9 cellular contexts compared by ENCODE assay signal in the genomic region with DNA sequence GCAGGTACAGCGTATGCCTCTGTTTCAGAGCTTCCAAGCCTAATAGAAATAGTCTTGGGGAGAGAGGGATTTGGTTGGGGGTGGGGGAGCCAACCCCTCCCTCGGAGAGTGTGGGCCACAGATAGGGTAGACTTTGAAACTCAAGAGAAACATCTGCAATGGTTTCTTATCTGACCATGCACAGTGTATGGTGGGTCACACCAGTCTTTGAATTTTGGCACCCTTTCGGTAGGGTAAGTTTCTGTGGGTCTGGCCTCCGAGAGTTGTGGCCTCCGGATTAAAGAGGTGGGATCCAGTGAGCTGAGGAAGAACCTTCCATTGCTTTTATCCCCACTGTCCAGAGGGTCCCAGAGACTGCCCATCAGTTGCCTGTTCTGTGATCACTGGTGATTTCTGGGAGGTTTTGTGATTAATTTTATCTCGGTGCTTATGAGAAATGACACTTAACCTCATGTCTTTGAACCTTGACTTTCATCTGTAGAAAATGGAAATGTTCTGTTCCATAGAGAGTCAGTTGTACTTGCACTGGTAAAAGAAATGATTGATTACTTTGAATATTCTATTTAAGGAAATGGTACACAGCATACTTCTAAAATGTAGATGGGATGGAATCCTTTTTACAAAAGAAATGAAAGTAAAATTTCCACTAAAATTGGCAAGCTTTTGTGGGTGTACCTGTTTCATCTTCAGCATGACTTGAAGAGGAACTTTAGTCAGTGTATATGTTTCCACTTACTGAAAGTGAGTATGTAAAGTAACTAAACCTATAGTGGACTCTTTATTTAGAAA.
DNase-seq lines count a peak whose midpoint lies in the region; ATAC-seq and TF ChIP-seq lines count a peak whose summit lies in the region.
"Had no signal": no experiment of that assay in that cellular context is flagged by ENCODE, and none has a peak within 500 bp of the region (broad histone marks: within the 10 kb centered on the region; RNA-seq: fewer than 3 reads in every experiment).

No MANE protein-coding gene starts in this region.

- no peaks in the 10 kb centered on the region for H3K79me2 ChIP-seq in osteoblast (ENCODE audit: insufficient read depth, low read length)

- no peaks in the 10 kb centered on the region for H3K9me3 Mint-ChIP-seq in activated CD4-positive, alpha-beta T cell treated with anti-CD3 and anti-CD28 coated beads, Interleukin-2, amount 10 ng/mL, durations not matched to agents 24 days and 14 days
- no peaks in the 10 kb centered on the region for H3K9me3 Mint-ChIP-seq in T-cell
- peaks cover 3% of the 10 kb centered on the region for H3K9me3 Mint-ChIP-seq in stimulated activated memory B cell treated with anti-CD40 and anti-IgM and Interleukin-4, amounts not matched to agents 10 μg/mL and 1 μg/mL and 100 μg/mL, for 72 hours

- no peaks in the 10 kb centered on the region for H3K9me3 ChIP-seq in osteoblast (ENCODE audit: low read depth, low read length)

- no peak overlapping the region for H3K27ac ChIP-seq in osteoblast (ENCODE audit: low read depth, low read length)

- H3K36me3 ChIP-seq in osteoblast (ENCODE audit: insufficient read depth, low read length): no peaks in the 10 kb centered on the region

- H3K27me3 Mint-ChIP-seq in activated CD4-positive, alpha-beta T cell treated with anti-CD3 and anti-CD28 coated beads, Interleukin-2, amount 10 ng/mL, durations not matched to agents 24 days and 14 days: no peaks in the 10 kb centered on the region
- H3K27me3 Mint-ChIP-seq in T-cell: no peaks in the 10 kb centered on the region
- H3K27me3 Mint-ChIP-seq in stimulated activated memory B cell treated with anti-CD40 and anti-IgM and Interleukin-4, amounts not matched to agents 10 μg/mL and 1 μg/mL and 100 μg/mL, for 72 hours: no peaks in the 10 kb centered on the region

- peak; percentile 65 for ATAC-seq in HG02884 (IDR thresholded peaks at IDR 0.05; ENCODE audit: unreplicated experiment)
- peak in 3 of 4 experiments; percentile 2 to 37 (median 20) for ATAC-seq in T-cell (replicated peaks in 1 of 4)
- peak; percentile 51 for ATAC-seq in stimulated activated memory B cell treated with anti-CD40 and anti-IgM and Interleukin-4, amounts not matched to agents 10 μg/mL and 1 μg/mL and 100 μg/mL, for 72 hours
- ATAC-seq in HG03139 (IDR thresholded peaks at IDR 0.05; ENCODE audit: unreplicated experiment): no peak

- no peak overlapping the region for H3K4me2 ChIP-seq in osteoblast (ENCODE audit: insufficient read depth, low read length)

- no peak overlapping the region for H2AFZ ChIP-seq in osteoblast (ENCODE audit: low read length)

- intact Hi-C loops in activated CD4-positive, alpha-beta T cell treated with anti-CD3 and anti-CD28 coated beads, Interleukin-2, amount 10 ng/mL, durations not matched to agents 24 days and 14 days (cut with micrococcal nuclease): loop anchor here (1.0 to 10.0 kb wide), 8 partner anchors 12 to 994 kb away; partner anchors contain the start of gene FBXW7

- H3K27me3 ChIP-seq in osteoblast (ENCODE audit: insufficient read depth, low read length): no peaks in the 10 kb centered on the region

- peak overlapping the region; percentile 80 for H3K4me3 Mint-ChIP-seq in activated CD4-positive, alpha-beta T cell treated with anti-CD3 and anti-CD28 coated beads, Interleukin-2, amount 10 ng/mL, durations not matched to agents 24 days and 14 days
- H3K4me3 Mint-ChIP-seq in T-cell: peak overlapping the region; percentile 64 to 82 (median 71)
- H3K4me3 Mint-ChIP-seq in stimulated activated memory B cell treated with anti-CD40 and anti-IgM and Interleukin-4, amounts not matched to agents 10 μg/mL and 1 μg/mL and 100 μg/mL, for 72 hours: peak overlapping the region; percentile 65

- no peak for TF ChIP-seq CTCF in osteoblast (IDR thresholded peaks at IDR 0.05; ENCODE audit: extremely low read depth, low read depth, low read length)

- POLR2A ChIA-PET in T-cell (lab: Charles Lee): no interaction called here

- CTCF ChIA-PET in T-cell (lab: Charles Lee): interaction anchor here in 1 of 2 donors (1.7 kb wide), 1 partner anchor 60 kb away, joined by 3 read pairs; no protein-coding TSS in a partner anchor

- peaks cover 72% of the 10 kb centered on the region for H3K4me1 Mint-ChIP-seq in activated CD4-positive, alpha-beta T cell treated with anti-CD3 and anti-CD28 coated beads, Interleukin-2, amount 10 ng/mL, durations not matched to agents 24 days and 14 days
- H3K4me1 Mint-ChIP-seq in T-cell: peaks cover 94 to 99% (median 96%) of the 10 kb centered on the region in 3 donors
- H3K4me1 Mint-ChIP-seq in stimulated activated memory B cell treated with anti-CD40 and anti-IgM and Interleukin-4, amounts not matched to agents 10 μg/mL and 1 μg/mL and 100 μg/mL, for 72 hours: peaks cover 83% of the 10 kb centered on the region

- no peak overlapping the region for H3K4me3 ChIP-seq in osteoblast (ENCODE audit: insufficient read depth, low read length)

- H3K4me1 ChIP-seq in osteoblast (ENCODE audit: insufficient read depth, low read length): no peaks in the 10 kb centered on the region

- peak; percentile 68 for DNase-seq in activated CD4-positive, alpha-beta T cell treated with anti-CD3 and anti-CD28 coated beads, Interleukin-2, amount 10 ng/mL, durations not matched to agents 24 days and 14 days
- DNase-seq in activated CD4-positive, alpha-beta T cell treated with anti-CD3 and anti-CD28 coated beads for 1 hour: no peak
- DNase-seq in T-cell: no peak
- DNase-seq in C1 segment of cervical spinal cord (lab: John Stamatoyannopoulos, UW): no peak
- no peak for DNase-seq in osteoblast (ENCODE audit: insufficient read length, low spot score, missing footprints)
- DNase-seq: HCEC 1CT had no signal

- peak overlapping the region; percentile 95 for H3K27ac Mint-ChIP-seq in activated CD4-positive, alpha-beta T cell treated with anti-CD3 and anti-CD28 coated beads, Interleukin-2, amount 10 ng/mL, durations not matched to agents 24 days and 14 days
- peak overlapping the region; percentile 92 for H3K27ac Mint-ChIP-seq in T-cell
- H3K27ac Mint-ChIP-seq in stimulated activated memory B cell treated with anti-CD40 and anti-IgM and Interleukin-4, amounts not matched to agents 10 μg/mL and 1 μg/mL and 100 μg/mL, for 72 hours: peak overlapping the region; percentile 94

- peaks cover 14% of the 10 kb centered on the region for H4K20me1 ChIP-seq in osteoblast (ENCODE audit: insufficient read depth, low read length)

- peaks cover 21% of the 10 kb centered on the region for H3K36me3 Mint-ChIP-seq in activated CD4-positive, alpha-beta T cell treated with anti-CD3 and anti-CD28 coated beads, Interleukin-2, amount 10 ng/mL, durations not matched to agents 24 days and 14 days (ENCODE audit: low read depth)
- H3K36me3 Mint-ChIP-seq in T-cell: peaks cover 17% of the 10 kb centered on the region
- H3K36me3 Mint-ChIP-seq in stimulated activated memory B cell treated with anti-CD40 and anti-IgM and Interleukin-4, amounts not matched to agents 10 μg/mL and 1 μg/mL and 100 μg/mL, for 72 hours: peaks cover 28% of the 10 kb centered on the region
